ENCODE assay signal across 8 cellular contexts in genomic region chr3:189144645-189145044, GRCh38. TPM values are rescaled to one million over a fixed set of nuclear protein-coding genes. Genes with fewer than 3 reads are reported as not detected.
A peak's percentile ranks its signal among the peaks of the same experiment; 100 is the strongest.
DNase-seq lines count a peak whose midpoint lies in the region; ATAC-seq, FAIRE-seq and TF ChIP-seq lines count a peak whose summit lies in the region.

No MANE protein-coding gene starts in this region.

- peak in 3 of 4 donors; percentile 55 to 74 (median 65) for ATAC-seq in pancreas

- FAIRE-seq in pancreas (lab: Jason Lieb, UNC): no peak

- H3K4me3 ChIP-seq in pancreas: no peak overlapping the region

- no peaks in the 10 kb centered on the region for H3K36me3 ChIP-seq in pancreas

- WGBS in pancreas, 2 donors: 38 to 42% methylated on average over 5 of the region's 5 CpGs

- peak; percentile 49 for DNase-seq in NCI-H2107 treated with DMSO at 0.1 percent for 48 hours (lab: John Stamatoyannopoulos, UW; ENCODE audit: unreplicated experiment)
- DNase-seq in NCI-H2107 (lab: John Stamatoyannopoulos, UW): no peak
- DNase-seq in NCI-H2171 treated with DMSO at 0.1 percent for 48 hours (lab: John Stamatoyannopoulos, UW): peak; percentile 56
- DNase-seq in dermis microvascular lymphatic vessel endothelial cell (ENCODE audit: low read depth in 2 of 2): peak; percentile 2 to 40
- DNase-seq in pancreas: no peak
- no peak for DNase-seq in Ammon's horn (ENCODE audit: low spot score)
- no peak for DNase-seq in occipital lobe (lab: John Stamatoyannopoulos, UW)
- no peak for DNase-seq in hypothalamus (lab: John Stamatoyannopoulos, UW)

- no peaks in the 10 kb centered on the region for H3K27me3 ChIP-seq in pancreas

- no peak for TF ChIP-seq CTCF in pancreas (IDR thresholded peaks at IDR 0.05)

- intact Hi-C loops in pancreas (cut with DNase I): no loop called here

- no peak overlapping the region for H3K27ac ChIP-seq in pancreas

- no peaks in the 10 kb centered on the region for H3K4me1 ChIP-seq in pancreas

- no peaks in the 10 kb centered on the region for H3K9me3 ChIP-seq in pancreas

RNA-seq across cellular contexts. Expression of gene TPRG1, which starts 27.1 kb away (rescaled TPM):
- under 0.01 and 0.13 TPM in 2 replicates for total RNA-seq in dermis microvascular lymphatic vessel endothelial cell
- 1 to 10 TPM in 3 of 6 donors, under 1 TPM in 2, not detected in 1; 0.12 to 4.4 (median 1.0) TPM for total RNA-seq in pancreas
- polyA plus RNA-seq in pancreas: 1 to 10 TPM; 1.2 to 1.5 TPM
- 0.94 TPM for total RNA-seq in occipital lobe

Comparison
In these comparisons a context has a peak if more than half of its experiments do, and no peak if none do; other contexts are left out.
1. DNase-seq: peak in NCI-H2107 treated with DMSO at 0.1 percent for 48 hours (single experiment), NCI-H2171 treated with DMSO at 0.1 percent for 48 hours (single experiment) and dermis microvascular lymphatic vessel endothelial cell (2 of 2); none in NCI-H2107 (single experiment), pancreas (0 of 6), Ammon's horn (single experiment), occipital lobe (single experiment) and hypothalamus (0 of 51).